In the genomic region with DNA sequence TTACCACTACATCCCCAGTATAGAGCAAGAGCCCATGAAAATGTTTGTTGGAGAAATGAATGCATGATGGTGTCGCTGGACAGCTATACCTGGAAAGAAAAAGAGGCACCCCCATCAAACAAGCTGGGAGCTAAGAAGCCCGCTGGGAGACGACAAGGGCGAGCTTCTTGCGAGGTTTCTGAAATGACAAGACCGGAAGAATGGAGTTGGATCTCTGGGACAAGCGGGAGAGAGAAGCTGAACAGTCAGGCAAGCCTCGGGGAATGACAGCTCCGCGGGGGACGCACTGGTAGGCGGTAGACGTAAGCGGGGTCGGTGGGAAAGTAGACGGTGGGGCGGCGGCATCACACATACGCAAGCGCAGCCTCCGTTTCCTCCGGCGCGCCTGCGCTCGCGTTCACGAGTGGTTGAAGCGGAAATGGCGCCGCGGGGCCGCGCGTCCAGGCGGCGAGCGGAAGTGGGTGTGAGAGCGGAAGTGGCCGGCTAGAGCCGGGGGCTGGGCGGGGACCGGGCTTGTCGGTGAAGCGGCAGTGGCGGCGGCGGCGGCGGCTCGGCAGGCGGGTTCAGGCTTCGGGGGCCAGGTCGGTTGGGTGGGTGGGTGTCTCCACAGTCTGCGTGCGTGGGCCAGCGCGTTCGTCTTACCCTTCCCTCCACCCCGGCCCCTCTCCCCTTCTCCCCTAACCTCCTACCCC, we compare ENCODE assay signal across 1 cellular context.
TF ChIP-seq lines count a peak whose summit lies in the region.

TSS of gene ARPC2 (plus strand) at position 516 of the 692 bp plus-strand sequence. CDS start 282 bp downstream, outside the sequence.

TF ChIP-seq in HepG2, 621 proteins besides CTCF, POLR2A, EP300 and RAD21 (continued from another document and continues in another):
- 0 out of 2 replicates have a peak, but pooled peaks have one; percentile 42 for TF ChIP-seq FOSL2 (CRISPR knock-in tag; IDR thresholded peaks at IDR 0.05)
- TF ChIP-seq ZNF543 (CRISPR knock-in tag; IDR thresholded peaks at IDR 0.05) = peak; percentile 87
- peak; percentile 60; the same call in 1 of the 2 replicates for TF ChIP-seq POGK (CRISPR knock-in tag; conservative IDR thresholded peaks at IDR 0.05)
- TF ChIP-seq, protein P1, sequence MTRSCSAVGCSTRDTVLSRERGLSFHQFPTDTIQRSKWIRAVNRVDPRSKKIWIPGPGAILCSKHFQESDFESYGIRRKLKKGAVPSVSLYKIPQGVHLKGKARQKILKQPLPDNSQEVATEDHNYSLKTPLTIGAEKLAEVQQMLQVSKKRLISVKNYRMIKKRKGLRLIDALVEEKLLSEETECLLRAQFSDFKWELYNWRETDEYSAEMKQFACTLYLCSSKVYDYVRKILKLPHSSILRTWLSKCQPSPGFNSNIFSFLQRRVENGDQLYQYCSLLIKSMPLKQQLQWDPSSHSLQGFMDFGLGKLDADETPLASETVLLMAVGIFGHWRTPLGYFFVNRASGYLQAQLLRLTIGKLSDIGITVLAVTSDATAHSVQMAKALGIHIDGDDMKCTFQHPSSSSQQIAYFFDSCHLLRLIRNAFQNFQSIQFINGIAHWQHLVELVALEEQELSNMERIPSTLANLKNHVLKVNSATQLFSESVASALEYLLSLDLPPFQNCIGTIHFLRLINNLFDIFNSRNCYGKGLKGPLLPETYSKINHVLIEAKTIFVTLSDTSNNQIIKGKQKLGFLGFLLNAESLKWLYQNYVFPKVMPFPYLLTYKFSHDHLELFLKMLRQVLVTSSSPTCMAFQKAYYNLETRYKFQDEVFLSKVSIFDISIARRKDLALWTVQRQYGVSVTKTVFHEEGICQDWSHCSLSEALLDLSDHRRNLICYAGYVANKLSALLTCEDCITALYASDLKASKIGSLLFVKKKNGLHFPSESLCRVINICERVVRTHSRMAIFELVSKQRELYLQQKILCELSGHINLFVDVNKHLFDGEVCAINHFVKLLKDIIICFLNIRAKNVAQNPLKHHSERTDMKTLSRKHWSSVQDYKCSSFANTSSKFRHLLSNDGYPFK (CRISPR knock-in tag; IDR thresholded peaks at IDR 0.05; ENCODE audit: borderline replicate concordance) = peak; percentile 71; the same call in 1 of the 2 replicates
- peak; percentile 80 for TF ChIP-seq FOXC1 (CRISPR knock-in tag; IDR thresholded peaks at IDR 0.05; ENCODE audit: borderline replicate concordance)
- TF ChIP-seq, protein P2, sequence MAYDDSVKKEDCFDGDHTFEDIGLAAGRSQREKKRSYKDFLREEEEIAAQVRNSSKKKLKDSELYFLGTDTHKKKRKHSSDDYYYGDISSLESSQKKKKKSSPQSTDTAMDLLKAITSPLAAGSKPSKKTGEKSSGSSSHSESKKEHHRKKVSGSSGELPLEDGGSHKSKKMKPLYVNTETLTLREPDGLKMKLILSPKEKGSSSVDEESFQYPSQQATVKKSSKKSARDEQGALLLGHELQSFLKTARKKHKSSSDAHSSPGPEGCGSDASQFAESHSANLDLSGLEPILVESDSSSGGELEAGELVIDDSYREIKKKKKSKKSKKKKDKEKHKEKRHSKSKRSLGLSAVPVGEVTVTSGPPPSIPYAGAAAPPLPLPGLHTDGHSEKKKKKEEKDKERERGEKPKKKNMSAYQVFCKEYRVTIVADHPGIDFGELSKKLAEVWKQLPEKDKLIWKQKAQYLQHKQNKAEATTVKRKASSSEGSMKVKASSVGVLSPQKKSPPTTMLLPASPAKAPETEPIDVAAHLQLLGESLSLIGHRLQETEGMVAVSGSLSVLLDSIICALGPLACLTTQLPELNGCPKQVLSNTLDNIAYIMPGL (CRISPR knock-in tag; IDR thresholded peaks at IDR 0.05; ENCODE audit: borderline replicate concordance in 1 of 2, low read depth in 1 of 2) = peak; percentile 88 to 89
- peak; percentile 73; the same call in 1 of the 2 replicates for TF ChIP-seq GATAD2A (CRISPR knock-in tag; IDR thresholded peaks at IDR 0.05)
- TF ChIP-seq, protein P3, sequence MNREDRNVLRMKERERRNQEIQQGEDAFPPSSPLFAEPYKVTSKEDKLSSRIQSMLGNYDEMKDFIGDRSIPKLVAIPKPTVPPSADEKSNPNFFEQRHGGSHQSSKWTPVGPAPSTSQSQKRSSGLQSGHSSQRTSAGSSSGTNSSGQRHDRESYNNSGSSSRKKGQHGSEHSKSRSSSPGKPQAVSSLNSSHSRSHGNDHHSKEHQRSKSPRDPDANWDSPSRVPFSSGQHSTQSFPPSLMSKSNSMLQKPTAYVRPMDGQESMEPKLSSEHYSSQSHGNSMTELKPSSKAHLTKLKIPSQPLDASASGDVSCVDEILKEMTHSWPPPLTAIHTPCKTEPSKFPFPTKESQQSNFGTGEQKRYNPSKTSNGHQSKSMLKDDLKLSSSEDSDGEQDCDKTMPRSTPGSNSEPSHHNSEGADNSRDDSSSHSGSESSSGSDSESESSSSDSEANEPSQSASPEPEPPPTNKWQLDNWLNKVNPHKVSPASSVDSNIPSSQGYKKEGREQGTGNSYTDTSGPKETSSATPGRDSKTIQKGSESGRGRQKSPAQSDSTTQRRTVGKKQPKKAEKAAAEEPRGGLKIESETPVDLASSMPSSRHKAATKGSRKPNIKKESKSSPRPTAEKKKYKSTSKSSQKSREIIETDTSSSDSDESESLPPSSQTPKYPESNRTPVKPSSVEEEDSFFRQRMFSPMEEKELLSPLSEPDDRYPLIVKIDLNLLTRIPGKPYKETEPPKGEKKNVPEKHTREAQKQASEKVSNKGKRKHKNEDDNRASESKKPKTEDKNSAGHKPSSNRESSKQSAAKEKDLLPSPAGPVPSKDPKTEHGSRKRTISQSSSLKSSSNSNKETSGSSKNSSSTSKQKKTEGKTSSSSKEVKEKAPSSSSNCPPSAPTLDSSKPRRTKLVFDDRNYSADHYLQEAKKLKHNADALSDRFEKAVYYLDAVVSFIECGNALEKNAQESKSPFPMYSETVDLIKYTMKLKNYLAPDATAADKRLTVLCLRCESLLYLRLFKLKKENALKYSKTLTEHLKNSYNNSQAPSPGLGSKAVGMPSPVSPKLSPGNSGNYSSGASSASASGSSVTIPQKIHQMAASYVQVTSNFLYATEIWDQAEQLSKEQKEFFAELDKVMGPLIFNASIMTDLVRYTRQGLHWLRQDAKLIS (CRISPR knock-in tag; IDR thresholded peaks at IDR 0.05) = 0 out of 2 replicates have a peak, but pooled peaks have one; percentile 41
- TF ChIP-seq NKX3-1 (CRISPR knock-in tag; IDR thresholded peaks at IDR 0.05) = 0 out of 2 replicates have a peak, but pooled peaks have one; percentile 28
- TF ChIP-seq, protein P4, sequence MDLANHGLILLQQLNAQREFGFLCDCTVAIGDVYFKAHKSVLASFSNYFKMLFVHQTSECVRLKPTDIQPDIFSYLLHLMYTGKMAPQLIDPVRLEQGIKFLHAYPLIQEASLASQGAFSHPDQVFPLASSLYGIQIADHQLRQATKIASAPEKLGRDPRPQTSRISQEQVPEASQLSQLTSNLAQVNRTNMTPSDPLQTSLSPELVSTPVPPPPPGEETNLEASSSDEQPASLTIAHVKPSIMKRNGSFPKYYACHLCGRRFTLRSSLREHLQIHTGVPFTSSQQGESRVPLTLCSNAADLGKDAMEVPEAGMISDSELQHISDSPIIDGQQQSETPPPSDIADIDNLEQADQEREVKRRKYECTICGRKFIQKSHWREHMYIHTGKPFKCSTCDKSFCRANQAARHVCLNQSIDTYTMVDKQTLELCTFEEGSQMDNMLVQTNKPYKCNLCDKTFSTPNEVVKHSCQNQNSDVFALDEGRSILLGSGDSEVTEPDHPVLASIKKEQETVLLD (CRISPR knock-in tag; IDR thresholded peaks at IDR 0.05; ENCODE audit: low read depth) = no peak; the same call in 1 of the 2 replicates
- TF ChIP-seq ZSCAN12 (CRISPR knock-in tag; IDR thresholded peaks at IDR 0.05) = 0 out of 2 replicates have a peak, but pooled peaks have one; percentile 53
- no peak; the same call in none of the 2 replicates for TF ChIP-seq REPIN1 (CRISPR knock-in tag; IDR thresholded peaks at IDR 0.05; ENCODE audit: borderline replicate concordance, low read depth)
- peak; percentile 22; the same call in 1 of the 2 replicates for TF ChIP-seq FOXO1 (CRISPR knock-in tag; IDR thresholded peaks at IDR 0.05)
- TF ChIP-seq HOXD1 (CRISPR knock-in tag; IDR thresholded peaks at IDR 0.05) = peak; percentile 87
- peak; percentile 89 for TF ChIP-seq MEIS2 (CRISPR knock-in tag; IDR thresholded peaks at IDR 0.05)
- peak; percentile 48; the same call in 1 of the 2 replicates for TF ChIP-seq ZBTB21 (CRISPR knock-in tag; IDR thresholded peaks at IDR 0.05)
- TF ChIP-seq CREB1 (IDR thresholded peaks at IDR 0.05) = peak; percentile 72
- TF ChIP-seq CREB1 (CRISPR knock-in tag; IDR thresholded peaks at IDR 0.05) = no peak
- TF ChIP-seq ARNTL (CRISPR knock-in tag; IDR thresholded peaks at IDR 0.05) = peak; percentile 60; the same call in 1 of the 2 replicates
- TF ChIP-seq, protein P5, sequence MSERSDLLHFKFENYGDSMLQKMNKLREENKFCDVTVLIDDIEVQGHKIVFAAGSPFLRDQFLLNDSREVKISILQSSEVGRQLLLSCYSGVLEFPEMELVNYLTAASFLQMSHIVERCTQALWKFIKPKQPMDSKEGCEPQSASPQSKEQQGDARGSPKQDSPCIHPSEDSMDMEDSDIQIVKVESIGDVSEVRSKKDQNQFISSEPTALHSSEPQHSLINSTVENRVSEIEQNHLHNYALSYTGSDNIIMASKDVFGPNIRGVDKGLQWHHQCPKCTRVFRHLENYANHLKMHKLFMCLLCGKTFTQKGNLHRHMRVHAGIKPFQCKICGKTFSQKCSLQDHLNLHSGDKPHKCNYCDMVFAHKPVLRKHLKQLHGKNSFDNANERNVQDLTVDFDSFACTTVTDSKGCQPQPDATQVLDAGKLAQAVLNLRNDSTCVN (CRISPR knock-in tag; IDR thresholded peaks at IDR 0.05; ENCODE audit: borderline replicate concordance) = peak; percentile 78; the same call in 1 of the 2 replicates
- TF ChIP-seq SP2 (CRISPR knock-in tag; IDR thresholded peaks at IDR 0.05) = peak; percentile 67
- TF ChIP-seq HNF4A (CRISPR knock-in tag; IDR thresholded peaks at IDR 0.05) = no peak
- TF ChIP-seq CBX2 (IDR thresholded peaks at IDR 0.05; ENCODE audit: low read depth, low read length) = no peak
- no peak for TF ChIP-seq CBX2 (CRISPR knock-in tag; IDR thresholded peaks at IDR 0.05; ENCODE audit: low read depth)
- 0 out of 2 replicates have a peak, but pooled peaks have one; percentile 37 for TF ChIP-seq RFX3 (CRISPR knock-in tag; IDR thresholded peaks at IDR 0.05)
- no peak for TF ChIP-seq SIX1 (CRISPR knock-in tag; IDR thresholded peaks at IDR 0.05; ENCODE audit: borderline replicate concordance)
- TF ChIP-seq, protein P6, sequence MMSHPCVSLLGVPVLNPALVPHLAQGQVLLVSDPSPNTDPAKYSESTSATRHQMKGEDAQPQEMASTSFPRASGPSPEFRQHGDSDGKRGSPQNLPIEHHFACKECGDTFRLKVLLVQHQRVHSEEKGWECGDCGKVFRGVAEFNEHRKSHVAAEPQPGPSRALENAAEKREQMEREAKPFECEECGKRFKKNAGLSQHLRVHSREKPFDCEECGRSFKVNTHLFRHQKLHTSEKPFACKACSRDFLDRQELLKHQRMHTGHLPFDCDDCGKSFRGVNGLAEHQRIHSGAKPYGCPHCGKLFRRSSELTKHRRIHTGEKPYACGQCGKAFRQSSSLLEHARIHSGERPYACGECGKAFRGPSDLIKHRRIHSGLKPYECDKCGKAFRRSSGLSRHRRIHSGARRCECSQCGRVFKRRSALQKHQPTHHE (CRISPR knock-in tag; IDR thresholded peaks at IDR 0.05; ENCODE audit: borderline replicate concordance) = peak; percentile 82
- no peak for TF ChIP-seq SOX6 (IDR thresholded peaks at IDR 0.05)
- peak; percentile 46; the same call in 1 of the 2 replicates for TF ChIP-seq SOX6 (CRISPR knock-in tag; IDR thresholded peaks at IDR 0.05)
- TF ChIP-seq BRCA1 (CRISPR knock-in tag; IDR thresholded peaks at IDR 0.05) = peak; percentile 57; the same call in 1 of the 2 replicates
- peak; percentile 42; the same call in 1 of the 2 replicates for TF ChIP-seq SMAD3 (CRISPR knock-in tag; IDR thresholded peaks at IDR 0.05)
- TF ChIP-seq HOXA5 (CRISPR knock-in tag; IDR thresholded peaks at IDR 0.05) = peak; percentile 67; the same call in 1 of the 2 replicates
- TF ChIP-seq DMTF1 (CRISPR knock-in tag; IDR thresholded peaks at IDR 0.05) = 0 out of 2 replicates have a peak, but pooled peaks have one; percentile 49
- TF ChIP-seq NRL (CRISPR knock-in tag; IDR thresholded peaks at IDR 0.05; ENCODE audit: borderline replicate concordance) = peak; percentile 66
- peak; percentile 73; the same call in 1 of the 2 replicates for TF ChIP-seq DMAP1 (CRISPR knock-in tag; IDR thresholded peaks at IDR 0.05)
- peak; percentile 84 for TF ChIP-seq ZNF343 (CRISPR knock-in tag; IDR thresholded peaks at IDR 0.05)
- TF ChIP-seq NFKB2 (CRISPR knock-in tag; IDR thresholded peaks at IDR 0.05; ENCODE audit: borderline replicate concordance) = 0 out of 2 replicates have a peak, but pooled peaks have one; percentile 37
- TF ChIP-seq CHD4 (IDR thresholded peaks at IDR 0.05; ENCODE audit: borderline replicate concordance, low read length) = no peak
- TF ChIP-seq MXD4 (CRISPR knock-in tag; IDR thresholded peaks at IDR 0.05) = peak; percentile 79
- no peak; the same call in none of the 2 replicates for TF ChIP-seq TBX2 (CRISPR knock-in tag; IDR thresholded peaks at IDR 0.05; ENCODE audit: borderline replicate concordance)
- TF ChIP-seq XRCC5 (optimal IDR thresholded peaks at IDR 0.05; ENCODE audit: low read length) = peak; percentile 23
- TF ChIP-seq HDAC1 (CRISPR knock-in tag; IDR thresholded peaks at IDR 0.05) = peak; percentile 75; the same call in 1 of the 2 replicates
